In genomic region chr14:58216544-58216943, GRCh38 we compare ENCODE assay signal across 18 cellular contexts. TPM values are rescaled to one million over a fixed set of nuclear protein-coding genes. Genes with fewer than 3 reads are reported as not detected.
DNase-seq lines count a peak whose midpoint lies in the region; ATAC-seq and TF ChIP-seq lines count a peak whose summit lies in the region.
"Had no signal": no experiment of that assay in that cellular context is flagged by ENCODE, and none has a peak within 500 bp of the region (broad histone marks: within the 10 kb centered on the region; RNA-seq: fewer than 3 reads in every experiment).

No MANE protein-coding gene starts in this region.

- no peak for ATAC-seq in GM21619 (IDR thresholded peaks at IDR 0.05; ENCODE audit: unreplicated experiment)
- ATAC-seq: activated CD4-positive, CD25-positive, alpha-beta regulatory T cell treated with anti-CD3 and anti-CD28 coated beads, Interleukin-2, amount 50 U/mL, for 24 hours; stimulated activated memory B cell treated with anti-CD40 and anti-IgM and Interleukin-4, amounts not matched to agents 10 μg/mL and 1 μg/mL and 100 μg/mL, for 72 hours had no signal

- no peak overlapping the region for H3K4me3 ChIP-seq in choroid plexus epithelial cell (ENCODE audit: low read depth, low read length)
- H3K4me3 ChIP-seq in osteoblast (ENCODE audit: insufficient read depth, low read length), result no peak overlapping the region
- H3K4me3 ChIP-seq: BLaER1 treated with 17β-estradiol and CSF1 and Interleukin-3, amounts not matched to agents 10 nM and 100 nM; dorsolateral prefrontal cortex; tibial nerve had no signal

- peaks cover 40% of the 10 kb centered on the region for H3K36me3 ChIP-seq in osteoblast (ENCODE audit: insufficient read depth, low read length)

- no peaks in the 10 kb centered on the region for H3K9me3 ChIP-seq in osteoblast (ENCODE audit: low read depth, low read length)
- H3K9me3 ChIP-seq: BLaER1 treated with 17β-estradiol and CSF1 and Interleukin-3, amounts not matched to agents 10 nM and 100 nM; tibial nerve had no signal

- no peak overlapping the region for H3K4me2 ChIP-seq in osteoblast (ENCODE audit: insufficient read depth, low read length)
- H3K4me2 ChIP-seq: BLaER1 treated with 17β-estradiol and CSF1 and Interleukin-3, amounts not matched to agents 10 nM and 100 nM had no signal

- TF ChIP-seq CTCF in choroid plexus epithelial cell (conservative IDR thresholded peaks at IDR 0.05; ENCODE audit: low read depth, low read length) (no peak), osteoblast (IDR thresholded peaks at IDR 0.05; ENCODE audit: extremely low read depth, low read depth, low read length) (no peak)

- H3K27ac ChIP-seq in osteoblast (ENCODE audit: low read depth, low read length), result peak overlapping the region; percentile 1
- H3K27ac ChIP-seq: BLaER1 treated with 17β-estradiol and CSF1 and Interleukin-3, amounts not matched to agents 10 nM and 100 nM; brain microvascular endothelial cell; dorsolateral prefrontal cortex; tibial nerve had no signal

- peaks cover 4% of the 10 kb centered on the region for H3K4me1 ChIP-seq in osteoblast (ENCODE audit: insufficient read depth, low read length)
- H3K4me1 ChIP-seq: BLaER1 treated with 17β-estradiol and CSF1 and Interleukin-3, amounts not matched to agents 10 nM and 100 nM; tibial nerve had no signal

- H3K79me2 ChIP-seq in osteoblast (ENCODE audit: insufficient read depth, low read length), result no peaks in the 10 kb centered on the region

- H4K20me1 ChIP-seq in osteoblast (ENCODE audit: insufficient read depth, low read length), result no peaks in the 10 kb centered on the region
- H4K20me1 ChIP-seq: BLaER1 treated with 17β-estradiol and CSF1 and Interleukin-3, amounts not matched to agents 10 nM and 100 nM had no signal

- in situ Hi-C loops in KBM-7 (cut with MboI; ENCODE audit: low pct_unique_long_range_greater_than_20kb, low sequenced_read_pairs), result no loop called here

- DNase-seq in Daoy (ENCODE audit: low read depth), result peak; percentile 41
- peak; percentile 71 for DNase-seq in M059J (ENCODE audit: low read depth)
- DNase-seq in choroid plexus epithelial cell (ENCODE audit: low read depth), result peak; percentile 22
- DNase-seq in osteoblast (ENCODE audit: insufficient read length, low spot score, missing footprints), result no peak
- DNase-seq in KBM-7, result no peak
- no peak for DNase-seq in NCI-H1436 (lab: John Stamatoyannopoulos, UW)
- DNase-seq in cerebellar cortex (ENCODE audit: low spot score), result no peak
- DNase-seq: brain microvascular endothelial cell, dorsolateral prefrontal cortex, hippocampal formation, Karpas-422, NCI-H1436 treated with DMSO at 0.1 percent for 48 hours, SHP77 treated with DMSO at 0.1 percent for 48 hours had no signal

- no peaks in the 10 kb centered on the region for H3K27me3 ChIP-seq in osteoblast (ENCODE audit: insufficient read depth, low read length)
- H3K27me3 ChIP-seq: BLaER1 treated with 17β-estradiol and CSF1 and Interleukin-3, amounts not matched to agents 10 nM and 100 nM; brain microvascular endothelial cell; dorsolateral prefrontal cortex; tibial nerve had no signal

- H2AFZ ChIP-seq in osteoblast (ENCODE audit: low read length), result no peak overlapping the region

RNA-seq across cellular contexts. Expression of gene ACTR10, which starts 16.6 kb away (rescaled TPM):
- total RNA-seq in Daoy (2014; rRNA removed; shearing (Covaris generic)), result 71.3 and 79.3 TPM in 2 replicates
- 50.6 and 70.2 TPM in 2 replicates for total RNA-seq in M059J (2014; rRNA removed; shearing (Covaris generic))
- 63.0 and 71.9 TPM in 2 replicates for total RNA-seq in osteoblast

RNA-seq across cellular contexts. Expression of gene PSMA3, which starts 28.1 kb away (rescaled TPM):
- total RNA-seq in Daoy (2014; rRNA removed; shearing (Covaris generic)), result 370 and 371 TPM in 2 replicates
- 153 and 232 TPM in 2 replicates for total RNA-seq in M059J (2014; rRNA removed; shearing (Covaris generic))
- total RNA-seq in osteoblast, result 76.7 and 83.1 TPM in 2 replicates

Comparison
In these comparisons a context has a peak if more than half of its experiments do, and no peak if none do; other contexts are left out.
1. DNase-seq: peak in Daoy (single experiment), M059J (single experiment) and choroid plexus epithelial cell (single experiment); none in osteoblast (single experiment), KBM-7 (single experiment), NCI-H1436 (single experiment) and cerebellar cortex (single experiment).